ENCODE assay signal across 1 cellular context in the genomic region with DNA sequence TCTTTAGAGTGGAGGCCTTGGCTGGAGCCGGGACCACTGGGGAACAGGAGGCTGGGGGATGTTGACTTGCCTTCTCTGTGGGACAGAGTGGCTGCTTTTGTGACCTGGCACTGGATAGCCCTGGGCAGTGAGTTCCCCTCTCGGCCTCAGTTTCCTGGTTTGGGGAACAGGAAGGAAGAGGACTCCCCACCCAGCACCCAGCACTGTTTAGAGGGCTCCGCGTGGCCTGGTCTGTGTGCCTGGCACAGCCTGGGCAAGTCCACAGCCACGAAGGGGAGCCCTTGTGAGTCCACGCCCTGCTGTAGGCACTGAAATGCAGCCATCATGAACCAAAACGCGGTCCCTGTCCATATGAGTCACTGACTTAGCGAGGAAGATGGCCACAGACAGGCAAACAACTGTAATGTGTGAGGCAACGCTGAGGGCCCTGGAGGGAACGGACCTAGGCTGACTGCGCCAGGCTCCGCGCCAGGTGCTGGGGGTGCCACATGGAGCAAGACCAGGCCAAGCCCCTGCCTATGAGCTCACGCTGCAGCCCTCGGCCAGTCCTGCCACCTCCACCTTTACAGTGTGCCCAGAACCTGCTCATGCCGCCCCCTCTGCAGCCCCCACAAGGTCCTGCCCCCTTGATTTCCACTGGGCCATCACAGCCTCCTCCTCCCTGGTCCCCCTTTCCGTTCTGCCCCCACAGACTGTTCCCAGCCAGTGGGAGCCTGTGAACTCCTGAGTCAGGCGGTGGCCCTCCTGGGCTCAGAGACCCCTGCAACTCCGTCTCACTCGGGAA.
TF ChIP-seq lines count a peak whose summit lies in the region.

No MANE protein-coding gene starts in this region.

TF ChIP-seq in H1, 55 proteins besides CTCF, POLR2A, EP300 and RAD21:
- TF ChIP-seq SIRT6 (IDR thresholded peaks at IDR 0.05; ENCODE audit: low read length) (no peak), GABPA (IDR thresholded peaks at IDR 0.05; ENCODE audit: borderline replicate concordance, insufficient read depth, low read length) (no peak), EGR1 (IDR thresholded peaks at IDR 0.05; ENCODE audit: borderline replicate concordance, low read depth, low read length) (no peak), FOSL1 (IDR thresholded peaks at IDR 0.05; ENCODE audit: insufficient read depth, low read depth, low read length) (no peak), GTF2F1 (IDR thresholded peaks at IDR 0.05; ENCODE audit: borderline replicate concordance, low read depth, low read length) (no peak), SP2 (IDR thresholded peaks at IDR 0.05; ENCODE audit: low read length) (no peak), CBX8 (IDR thresholded peaks at IDR 0.05; ENCODE audit: borderline replicate concordance, low read depth, low read length) (no peak)
- TF ChIP-seq, protein P1, sequence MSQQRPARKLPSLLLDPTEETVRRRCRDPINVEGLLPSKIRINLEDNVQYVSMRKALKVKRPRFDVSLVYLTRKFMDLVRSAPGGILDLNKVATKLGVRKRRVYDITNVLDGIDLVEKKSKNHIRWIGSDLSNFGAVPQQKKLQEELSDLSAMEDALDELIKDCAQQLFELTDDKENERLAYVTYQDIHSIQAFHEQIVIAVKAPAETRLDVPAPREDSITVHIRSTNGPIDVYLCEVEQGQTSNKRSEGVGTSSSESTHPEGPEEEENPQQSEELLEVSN (IDR thresholded peaks at IDR 0.05), result no peak
